8 cellular contexts compared by ENCODE assay signal in genomic region chr19:54203151-54203611, GRCh38. TPM values are rescaled to one million over a fixed set of nuclear protein-coding genes. Genes with fewer than 3 reads are reported as not detected.
DNase-seq lines count a peak whose midpoint lies in the region; ATAC-seq, FAIRE-seq and TF ChIP-seq lines count a peak whose summit lies in the region.

No MANE protein-coding gene starts in this region.

- H3K27me3 ChIP-seq in SK-N-SH (ENCODE audit: insufficient read depth) (no peaks in the 10 kb centered on the region), iPS-20b (ENCODE audit: insufficient read depth, low read length) (no peaks in the 10 kb centered on the region), small intestine (ENCODE audit: control insufficient read depth in 2 of 2, insufficient read depth in 2 of 2, low read length in 2 of 2) (no peaks in the 10 kb centered on the region)

- peak overlapping the region; percentile 100 for H3K27ac Mint-ChIP-seq in WTC11

- H3K4me2 ChIP-seq in SK-N-SH = peak overlapping the region; percentile 97

- no peaks in the 10 kb centered on the region for H3K9me2 ChIP-seq in SK-N-SH

- no peaks in the 10 kb centered on the region for H3K27me3 Mint-ChIP-seq in WTC11 (ENCODE audit: low read depth)

- peaks cover 76% of the 10 kb centered on the region for H3K36me3 Mint-ChIP-seq in WTC11

- FAIRE-seq in small intestine (lab: Jason Lieb, UNC) = no peak

- H4K20me1 ChIP-seq in SK-N-SH (ENCODE audit: insufficient read depth) = peaks cover 72% of the 10 kb centered on the region

- H3F3A ChIP-seq in SK-N-SH (replicated peaks; ENCODE audit: insufficient read depth) = peaks cover 56% of the 10 kb centered on the region

- H3K27ac ChIP-seq in SK-N-SH (ENCODE audit: low read depth in 2 of 2, low read length in 1 of 2) (peak overlapping the region in 1 of 2 experiments; percentile 4; a peak in 1 of 4 replicates), iPS-20b (ENCODE audit: low read length) (no peak overlapping the region), small intestine (ENCODE audit: low read depth in 1 of 2, low read length in 1 of 2) (peak overlapping the region in 1 of 2 donors; percentile 2)

- H2AFZ ChIP-seq in SK-N-SH (ENCODE audit: low read depth) = no peak overlapping the region

- 64% methylated on average over 9 of the region's 9 CpGs for WGBS in SK-N-SH (ENCODE audit: low lambda C conversion rate)
- 9 to 40% (median 24%) methylated on average over 9 of the region's 9 CpGs for WGBS in small intestine, 3 donors

- TF ChIP-seq CTCF in SK-N-SH (IDR thresholded peaks at IDR 0.05) (no peak), WTC11 (IDR thresholded peaks at IDR 0.05) (no peak)

- CTCF ChIA-PET in SK-N-SH (lab: Yijun Ruan, JAX) (interaction anchor here (2.0 kb wide), 1 partner anchor 35 kb away, joined by 6 read pairs; no protein-coding TSS in a partner anchor), WTC11 (lab: Charles Lee) (interaction anchor here (1.9 kb wide), 1 partner anchor 63 kb away, joined by 6 read pairs; no protein-coding TSS in a partner anchor)

- H3K79me2 ChIP-seq in SK-N-SH (ENCODE audit: insufficient read depth) = peaks cover 64% of the 10 kb centered on the region

- no peak for TF ChIP-seq RAD21 in SK-N-SH (IDR thresholded peaks at IDR 0.05; ENCODE audit: low read length)

- POLR2A ChIA-PET in SK-N-SH (lab: Yijun Ruan, JAX) (interaction anchor here (4.8 kb wide), 1 partner anchor 7 kb away, joined by 27 read pairs; no protein-coding TSS in a partner anchor), WTC11 (lab: Charles Lee) (no interaction called here)

- H3K4me3 ChIP-seq in SK-N-SH (ENCODE audit: low read depth in 2 of 2, low read length in 1 of 2) = peak overlapping the region; percentile 0 to 86; a peak in 2 of 4 replicates
- H3K4me3 ChIP-seq in iPS-20b (ENCODE audit: low read length) = peak overlapping the region; percentile 84
- H3K4me3 ChIP-seq in small intestine (ENCODE audit: low read depth in 1 of 2, low read length in 2 of 2) = peak overlapping the region in 1 of 2 donors; percentile 13

- DNase-seq in SK-N-SH (no peak), WTC11 (ENCODE audit: low spot score) (no peak), small intestine (peak; percentile 49), foreskin melanocyte (no peak)

- H3K9me3 ChIP-seq in SK-N-SH (no peaks in the 10 kb centered on the region), iPS-20b (ENCODE audit: insufficient read depth, low read depth, low read length) (no peaks in the 10 kb centered on the region), small intestine (ENCODE audit: control insufficient read depth, low read depth) (no peaks in the 10 kb centered on the region)

- TF ChIP-seq EP300 in SK-N-SH (IDR thresholded peaks at IDR 0.05; ENCODE audit: borderline replicate concordance in 1 of 2, low read depth in 1 of 2, low read length in 1 of 2) = no peak

- peak overlapping the region; percentile 85 for H3K9ac ChIP-seq in SK-N-SH
- H3K9ac ChIP-seq in iPS-20b (ENCODE audit: low read depth, low read length) = peak overlapping the region; percentile 95

- peaks cover 68% of the 10 kb centered on the region for H3K4me1 Mint-ChIP-seq in WTC11

- no peaks in the 10 kb centered on the region for H3K9me3 Mint-ChIP-seq in WTC11

- H3K4me3 Mint-ChIP-seq in WTC11 = peak overlapping the region; percentile 100

- H3K4me1 ChIP-seq in SK-N-SH (ENCODE audit: control insufficient read depth in 1 of 2, insufficient read depth in 2 of 2, low read depth in 1 of 2, low read length in 1 of 2) (peaks cover 36 to 37% of the 10 kb centered on the region in 2 experiments), iPS-20b (ENCODE audit: insufficient read depth, low read length) (peaks cover 22% of the 10 kb centered on the region), small intestine (ENCODE audit: control insufficient read depth in 2 of 2, insufficient read depth in 1 of 2, low read depth in 1 of 2, low read length in 1 of 2) (peaks cover 3 to 10% of the 10 kb centered on the region in 2 donors)

- H3K36me3 ChIP-seq in SK-N-SH (replicated peaks in 1 of 2; ENCODE audit: control insufficient read depth in 1 of 2, insufficient read depth in 2 of 2, low read length in 1 of 2) (peaks cover 60 to 65% of the 10 kb centered on the region in 2 experiments), iPS-20b (ENCODE audit: insufficient read depth, low read depth, low read length) (peaks cover 72% of the 10 kb centered on the region), small intestine (ENCODE audit: control insufficient read depth in 2 of 2, insufficient read depth in 2 of 2, low read length in 2 of 2) (peaks cover 16 to 25% of the 10 kb centered on the region in 2 donors)

- no peak for ATAC-seq in SK-N-SH treated with all-trans-retinoic acid at 6 μM for 48 hours
- ATAC-seq in WTC11 = no peak
- ATAC-seq in HG02852 (IDR thresholded peaks at IDR 0.05; ENCODE audit: unreplicated experiment) = no peak
- no peak for ATAC-seq in GM21576 (IDR thresholded peaks at IDR 0.05; ENCODE audit: unreplicated experiment)

TF ChIP-seq in SK-N-SH, 30 proteins besides CTCF, POLR2A, EP300 and RAD21:
- TF ChIP-seq JUND (IDR thresholded peaks at IDR 0.05) = no peak
- TF ChIP-seq RFX5 (IDR thresholded peaks at IDR 0.05; ENCODE audit: low read length) = no peak
TF ChIP-seq in SK-N-SH: peak in this region for 0.

TF ChIP-seq in SK-N-SH treated with all-trans-retinoic acid at 6 μM for 48 hours, 23 proteins besides CTCF, POLR2A, EP300 and RAD21 (continues in another document):
- TF ChIP-seq ZFP3 (CRISPR knock-in tag; IDR thresholded peaks at IDR 0.05) (no peak), ESRRG (CRISPR knock-in tag; IDR thresholded peaks at IDR 0.05) (no peak), ZNF8 (CRISPR knock-in tag; IDR thresholded peaks at IDR 0.05) (no peak), POU6F1 (CRISPR knock-in tag; IDR thresholded peaks at IDR 0.05; ENCODE audit: borderline replicate concordance, low read depth) (no peak), TOX (CRISPR knock-in tag; IDR thresholded peaks at IDR 0.05; ENCODE audit: borderline replicate concordance) (no peak), TCF4 (CRISPR knock-in tag; IDR thresholded peaks at IDR 0.05; ENCODE audit: borderline replicate concordance) (no peak)

TF ChIP-seq in WTC11, 78 proteins besides CTCF, POLR2A, EP300 and RAD21:
- TF ChIP-seq EMX1 (CRISPR knock-in tag; IDR thresholded peaks at IDR 0.05) (0 out of 2 replicates have a peak, but pooled peaks have one; percentile 19), NR2C2 (CRISPR knock-in tag; IDR thresholded peaks at IDR 0.05) (no peak)

RNA-seq across cellular contexts. Expression of gene RPS9, which starts 2.5 kb away (rescaled TPM):
- 3,441 and 3,815 TPM in 2 replicates for polyA plus RNA-seq in SK-N-SH (2012; rRNA removed)
- 2,410 and 3,106 TPM in 2 replicates for polyA plus RNA-seq in SK-N-SH (2012; cell fraction: cytosol; rRNA removed)
- polyA plus RNA-seq in SK-N-SH (2012; cell fraction: nucleus; rRNA removed) = 1,220 and 1,672 TPM in 2 replicates
- total RNA-seq in WTC11 (2021) = 1,828 to 2,106 TPM (median 2,018 TPM) in 3 replicates
- polyA plus RNA-seq in small intestine = 1,000 to 10,000 TPM; 2,119 to 4,773 (median 4,210) TPM

RNA-seq across cellular contexts. Expression of gene TSEN34, which starts 12.1 kb away (rescaled TPM):
- polyA plus RNA-seq in SK-N-SH (2012; rRNA removed) = 82.1 and 84.1 TPM in 2 replicates
- polyA plus RNA-seq in SK-N-SH (2012; cell fraction: cytosol; rRNA removed) = 45.3 and 70.5 TPM in 2 replicates
- polyA plus RNA-seq in SK-N-SH (2012; cell fraction: nucleus; rRNA removed) = 54.9 and 66.9 TPM in 2 replicates
- 32.0 to 34.3 TPM (median 32.5 TPM) in 3 replicates for total RNA-seq in WTC11 (2021)
- polyA plus RNA-seq in small intestine = 10 to 100 TPM; 32.7 to 50.3 (median 39.3) TPM

RNA-seq across cellular contexts. Expression of gene MBOAT7, which starts 13.8 kb away (rescaled TPM):
- polyA plus RNA-seq in SK-N-SH (2012; rRNA removed) (65.4 and 80.8 TPM in 2 replicates), small intestine (10 to 100 TPM; 47.8 to 55.2 (median 54.2) TPM)
- polyA plus RNA-seq in SK-N-SH (2012; cell fraction: cytosol; rRNA removed) = 36.0 and 53.3 TPM in 2 replicates
- polyA plus RNA-seq in SK-N-SH (2012; cell fraction: nucleus; rRNA removed) = 142 and 172 TPM in 2 replicates
- 109 to 126 TPM (median 113 TPM) in 3 replicates for total RNA-seq in WTC11 (2021)

RNA-seq across cellular contexts. Expression of gene LILRB3, which starts 19.6 kb away (rescaled TPM):
- polyA plus RNA-seq in SK-N-SH (2012; rRNA removed) (not detected in 2 replicates), small intestine (1 to 10 TPM in 1 of 3 donors, under 1 TPM in 2; 0.45 to 3.6 (median 0.54) TPM)
- polyA plus RNA-seq in SK-N-SH (2012; cell fraction: cytosol; rRNA removed) = not detected in 2 replicates
- not detected in 2 replicates for polyA plus RNA-seq in SK-N-SH (2012; cell fraction: nucleus; rRNA removed)
- not detected in 3 replicates for total RNA-seq in WTC11 (2021)

RNA-seq across cellular contexts. Expression of gene TMC4, which starts 30.2 kb away (rescaled TPM):
- polyA plus RNA-seq in SK-N-SH (2012; rRNA removed) (2.7 and 2.8 TPM in 2 replicates), small intestine (100 to 1,000 TPM in 2 of 3 donors, 10 to 100 TPM in 1; 40.6 to 174 (median 118) TPM)
- polyA plus RNA-seq in SK-N-SH (2012; cell fraction: cytosol; rRNA removed) = 0.66 and 1.2 TPM in 2 replicates
- polyA plus RNA-seq in SK-N-SH (2012; cell fraction: nucleus; rRNA removed) = 11.2 and 15.7 TPM in 2 replicates
- 9.3 to 14.7 TPM (median 13.8 TPM) in 3 replicates for total RNA-seq in WTC11 (2021)
